ENCODE assay signal across 9 cellular contexts in genomic region chr6:34196833-34197195, GRCh38. TPM values are rescaled to one million over a fixed set of nuclear protein-coding genes. Genes with fewer than 3 reads are reported as not detected.
A peak's percentile ranks its signal among the peaks of the same experiment; 100 is the strongest.
DNase-seq lines count a peak whose midpoint lies in the region; FAIRE-seq and TF ChIP-seq lines count a peak whose summit lies in the region.
"Had no signal": no experiment of that assay in that cellular context is flagged by ENCODE, and none has a peak within 500 bp of the region (broad histone marks: within the 10 kb centered on the region; RNA-seq: fewer than 3 reads in every experiment).

No MANE protein-coding gene starts in this region.

- H3K4me2 ChIP-seq in OCI-LY7 (ENCODE audit: low read length): peak overlapping the region; percentile 65

- H3K9me3 ChIP-seq in OCI-LY7 (ENCODE audit: low read length) (0 out of 2 replicates have a peak, but pooled peaks cover 1% of the 10 kb centered on the region), esophagus squamous epithelium (no peaks in the 10 kb centered on the region)

- 67% methylated on average over 1 of the region's 10 CpGs; no CpG with 5 or more reads in 1 of the 2 donors for WGBS in esophagus squamous epithelium, 2 donors

- peak overlapping the region; percentile 92 for H2AFZ ChIP-seq in OCI-LY7 (ENCODE audit: low read length)

- CTCF ChIA-PET in OCI-LY7 (lab: Charles Lee; ENCODE audit: unreplicated experiment): interaction anchor here (1.2 kb wide), 1 partner anchor 15 kb away, joined by 3 read pairs; no protein-coding TSS in a partner anchor

- intact Hi-C loops in OCI-LY7 (cut with micrococcal nuclease; ENCODE audit: unreplicated experiment): loop anchor here (2.0 kb wide), 3 partner anchors 40 to 218 kb away; partner anchors contain the start of gene HMGA1
- intact Hi-C loops in esophagus squamous epithelium (cut with DNase I): loop anchor here (5.0 kb wide), 1 partner anchor 220 kb away; no protein-coding TSS in a partner anchor

- H3K4me3 ChIP-seq in OCI-LY7 (ENCODE audit: low read depth, low read length, poor library complexity, severe bottlenecking) (no peak overlapping the region), esophagus squamous epithelium (peak overlapping the region; percentile 37 to 78 (median 54)), retinal pigment epithelial cell (ENCODE audit: low read length) (peak overlapping the region; percentile 46)

- no peaks in the 10 kb centered on the region for H4K20me1 ChIP-seq in OCI-LY7 (ENCODE audit: insufficient read depth, low read length)

- H3K27me3 ChIP-seq in esophagus squamous epithelium: no peaks in the 10 kb centered on the region

- BruUV-seq in OCI-LY7 (replicated peaks; lab: Mats Ljungman, UMichigan): no TSS peak

- DNase-seq in DMS53 (lab: John Stamatoyannopoulos, UW) (peak; percentile 75), OCI-LY7 (ENCODE audit: low spot score) (no peak), esophagus squamous epithelium (lab: John Stamatoyannopoulos, UW) (no peak), retinal pigment epithelial cell (ENCODE audit: low read depth) (no peak), HT-29 (ENCODE audit: low spot score) (no peak), urothelium cell line (ENCODE audit: low spot score) (no peak), foreskin melanocyte (no peak), NCI-H2196 (lab: John Stamatoyannopoulos, UW; ENCODE audit: unreplicated experiment) (no peak)

- POLR2A ChIA-PET in OCI-LY7 (lab: Charles Lee): no interaction called here

- no peaks in the 10 kb centered on the region for H3K79me2 ChIP-seq in OCI-LY7 (ENCODE audit: insufficient read depth, low read depth, low read length)

- no peak for TF ChIP-seq CTCF in OCI-LY7 (conservative IDR thresholded peaks at IDR 0.05; ENCODE audit: low read length)
- TF ChIP-seq CTCF in esophagus squamous epithelium (IDR thresholded peaks at IDR 0.05): no peak
- TF ChIP-seq CTCF in retinal pigment epithelial cell (conservative IDR thresholded peaks at IDR 0.05; ENCODE audit: low read depth, low read length): no peak

- no peaks in the 10 kb centered on the region for H3K9me2 ChIP-seq in OCI-LY7 (ENCODE audit: insufficient read depth, low read length)

- FAIRE-seq in urothelium cell line (lab: Jason Lieb, UNC): no peak
- FAIRE-seq: TTC549 had no signal

- H3K27ac ChIP-seq in OCI-LY7 (ENCODE audit: low read depth, low read length, poor library complexity, severe bottlenecking): no peak overlapping the region
- H3K27ac ChIP-seq in esophagus squamous epithelium: peak overlapping the region in 1 of 4 donors; percentile 26

- H3K4me1 ChIP-seq in OCI-LY7 (ENCODE audit: insufficient read depth, low read length, poor library complexity, severe bottlenecking) (peaks cover 7% of the 10 kb centered on the region), esophagus squamous epithelium (peaks cover 0 to 12% (median 9%) of the 10 kb centered on the region in 3 donors)

- H3K36me3 ChIP-seq in OCI-LY7 (ENCODE audit: insufficient read depth, low read length) (no peaks in the 10 kb centered on the region), esophagus squamous epithelium (no peaks in the 10 kb centered on the region)

- no peak for TF ChIP-seq POLR2A in esophagus squamous epithelium (IDR thresholded peaks at IDR 0.05)

RNA-seq across cellular contexts. Expression of gene HMGA1, which starts 39.9 kb away (rescaled TPM):
- 435 and 463 TPM in 2 replicates for total RNA-seq in OCI-LY7 (2014; rRNA removed; shearing (Covaris generic))
- total RNA-seq in OCI-LY7 (2022) (736 and 764 TPM in 2 replicates), esophagus squamous epithelium (100 to 1,000 TPM; 118 to 309 (median 193) TPM)
- 1,158 and 1,171 TPM in 2 replicates for total RNA-seq in HT-29 (2014; rRNA removed; shearing (Covaris generic))

RNA-seq across cellular contexts. Expression of gene GRM4, which starts 50.9 kb away (rescaled TPM):
- 0.21 and 0.73 TPM in 2 replicates for total RNA-seq in OCI-LY7 (2014; rRNA removed; shearing (Covaris generic))
- total RNA-seq in OCI-LY7 (2022) (0.85 and 1.3 TPM in 2 replicates), esophagus squamous epithelium (not detected)
- total RNA-seq in HT-29 (2014; rRNA removed; shearing (Covaris generic)): not detected in 2 replicates

RNA-seq across cellular contexts. Expression of gene SMIM29, which starts 52.0 kb away (rescaled TPM):
- 14.1 and 17.3 TPM in 2 replicates for total RNA-seq in OCI-LY7 (2014; rRNA removed; shearing (Covaris generic))
- total RNA-seq in OCI-LY7 (2022) (21.3 and 21.5 TPM in 2 replicates), esophagus squamous epithelium (10 to 100 TPM; 17.3 to 21.6 (median 18.2) TPM)
- 25.2 and 26.8 TPM in 2 replicates for total RNA-seq in HT-29 (2014; rRNA removed; shearing (Covaris generic))
